In genomic region chr5:53164478-53165165, GRCh38 we compare ENCODE assay signal across 20 cellular contexts.
"Had no signal": no experiment of that assay in that cellular context is flagged by ENCODE, and none has a peak within 500 bp of the region (broad histone marks: within the 10 kb centered on the region; RNA-seq: fewer than 3 reads in every experiment).

No MANE protein-coding gene starts in this region.

- H3K9ac ChIP-seq: neural progenitor cell had no signal

- H2AFZ ChIP-seq: neural progenitor cell had no signal

- H3K4me3 ChIP-seq: colonic mucosa, heart left ventricle, neural progenitor cell, pancreas, psoas muscle, tibial artery, upper lobe of left lung, vagina had no signal

- ATAC-seq: heart left ventricle; left ventricle myocardium superior; natural killer cell; pancreas; psoas muscle; stimulated activated effector memory CD8-positive, alpha-beta T cell treated with anti-CD3 and anti-CD28 coated beads, Interleukin-12 subunit alpha, Interleukin-12 subunit beta, amount 100 ng/mL, for 72 hours had no signal

- H3K27me3 ChIP-seq: colonic mucosa, heart left ventricle, neural progenitor cell, pancreas, tibial artery, upper lobe of left lung, vagina had no signal

- H3K4me2 ChIP-seq: neural progenitor cell had no signal

- DNase-seq: caudate nucleus; colonic mucosa; dermis blood vessel endothelial cell; heart left ventricle; immature natural killer cell; left ventricle myocardium superior; mammary epithelial cell; natural killer cell; nucleus accumbens; pancreas; psoas muscle; small intestine; stimulated activated CD4-positive, alpha-beta T cell treated with anti-CD3 and anti-CD28 coated beads, Interleukin-12 subunit alpha, Interleukin-12 subunit beta, amount 100 ng/mL, for 4 hours; stimulated activated CD4-positive, alpha-beta T cell treated with anti-CD3 and anti-CD28 coated beads, Interleukin-2, amount 100 ng/mL, for 48 hours; stimulated activated CD8-positive, alpha-beta memory T cell treated with anti-CD3 and anti-CD28 coated beads, Interleukin-4, amount 100 ng/mL, for 48 hours; tibial artery had no signal

- H3K4me1 ChIP-seq: colonic mucosa, neural progenitor cell, pancreas, psoas muscle, vagina had no signal

- H3K27ac ChIP-seq: colonic mucosa, heart left ventricle, neural progenitor cell, pancreas, psoas muscle, tibial artery, vagina had no signal

- H3K36me3 ChIP-seq: colonic mucosa, heart left ventricle, neural progenitor cell, pancreas, tibial artery, upper lobe of left lung, vagina had no signal

- H3K9me3 ChIP-seq: colonic mucosa, heart left ventricle, pancreas, psoas muscle, tibial artery, upper lobe of left lung, vagina had no signal
